14 cellular contexts compared by ENCODE assay signal in the genomic region with DNA sequence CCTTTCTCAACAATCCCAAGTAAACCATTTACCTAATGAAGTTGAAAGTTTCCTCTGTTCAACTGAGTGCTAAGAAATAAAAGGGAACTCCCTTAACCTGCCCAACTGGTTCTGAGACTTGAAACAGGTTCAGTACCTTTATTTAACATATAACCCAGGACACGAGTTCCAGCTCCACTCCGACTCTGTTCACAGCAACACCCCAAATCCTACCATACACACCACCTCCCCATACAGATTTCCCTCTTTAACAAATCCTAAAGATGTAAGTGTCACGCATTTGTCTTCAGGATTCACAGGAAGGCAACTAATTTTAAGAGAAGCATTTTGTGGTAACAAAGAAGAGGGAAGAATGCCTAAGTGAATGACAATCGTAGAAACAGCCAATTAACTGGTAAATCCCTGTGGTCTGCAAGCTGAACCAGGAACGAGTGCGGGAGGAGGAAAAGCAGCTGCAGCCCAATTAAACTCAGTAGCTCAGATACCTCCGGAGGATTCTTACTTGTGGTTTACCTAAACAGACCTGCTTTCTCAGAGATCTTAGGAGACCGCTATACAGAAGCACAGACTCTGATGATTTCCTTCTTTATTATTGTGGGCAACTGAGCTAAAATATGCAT.
A peak's percentile ranks its signal among the peaks of the same experiment; 100 is the strongest.
DNase-seq lines count a peak whose midpoint lies in the region; ATAC-seq and TF ChIP-seq lines count a peak whose summit lies in the region.
"Had no signal": no experiment of that assay in that cellular context is flagged by ENCODE, and none has a peak within 500 bp of the region (broad histone marks: within the 10 kb centered on the region; RNA-seq: fewer than 3 reads in every experiment).

No MANE protein-coding gene starts in this region.

- no peak overlapping the region for H3K27ac ChIP-seq in DND-41 (ENCODE audit: low read length)
- H3K27ac ChIP-seq: BLaER1, foreskin keratinocyte had no signal

- POLR2A ChIA-PET in activated CD8-positive, alpha-beta T cell treated with anti-CD3 and anti-CD28 coated beads, Interleukin-2, amount 10 ng/mL, durations not matched to agents 7 days and 5 days (lab: Charles Lee) = no interaction called here

- H3K9me3 Mint-ChIP-seq in progenitor cell of endocrine pancreas (ENCODE audit: low read depth) = peaks cover 3% of the 10 kb centered on the region
- no peaks in the 10 kb centered on the region for H3K9me3 Mint-ChIP-seq in activated CD8-positive, alpha-beta T cell treated with anti-CD3 and anti-CD28 coated beads, Interleukin-2, amount 10 ng/mL, durations not matched to agents 7 days and 5 days (ENCODE audit: insufficient read depth)
- H3K9me3 Mint-ChIP-seq: activated naive CD8-positive, alpha-beta T cell treated with anti-CD3 and anti-CD28 coated beads, Interleukin-2, amount 10 ng/mL, durations not matched to agents 7 days and 5 days; dendritic cell treated with granulocyte-macrophage colony-stimulating factor and Interleukin-4, amounts not matched to agents 40 ng/mL and 50 ng/mL, for 4 days had no signal

- no peak overlapping the region for H2AFZ ChIP-seq in DND-41 (ENCODE audit: low read depth, low read length)

- H3K9me3 ChIP-seq in DND-41 (ENCODE audit: insufficient read depth, low read length, severe bottlenecking) = no peaks in the 10 kb centered on the region
- H3K9me3 ChIP-seq: BLaER1 had no signal

- no peaks in the 10 kb centered on the region for H3K36me3 ChIP-seq in DND-41 (ENCODE audit: insufficient read depth, low read length)
- H3K36me3 ChIP-seq: BLaER1 had no signal

- H3K9ac ChIP-seq in DND-41 (ENCODE audit: low read depth, low read length) = no peak overlapping the region
- H3K9ac ChIP-seq: BLaER1 had no signal

- H3K27me3 Mint-ChIP-seq in progenitor cell of endocrine pancreas = no peaks in the 10 kb centered on the region
- H3K27me3 Mint-ChIP-seq in activated CD8-positive, alpha-beta T cell treated with anti-CD3 and anti-CD28 coated beads, Interleukin-2, amount 10 ng/mL, durations not matched to agents 7 days and 5 days (ENCODE audit: low read depth) = peaks cover 16% of the 10 kb centered on the region
- H3K27me3 Mint-ChIP-seq: dendritic cell treated with granulocyte-macrophage colony-stimulating factor and Interleukin-4, amounts not matched to agents 40 ng/mL and 50 ng/mL, for 4 days had no signal

- H3K4me3 Mint-ChIP-seq in progenitor cell of endocrine pancreas (ENCODE audit: low read depth) = peak overlapping the region; percentile 60
- no peak overlapping the region for H3K4me3 Mint-ChIP-seq in activated CD8-positive, alpha-beta T cell treated with anti-CD3 and anti-CD28 coated beads, Interleukin-2, amount 10 ng/mL, durations not matched to agents 7 days and 5 days
- H3K4me3 Mint-ChIP-seq: activated naive CD8-positive, alpha-beta T cell treated with anti-CD3 and anti-CD28 coated beads, Interleukin-2, amount 10 ng/mL, durations not matched to agents 7 days and 5 days; dendritic cell treated with granulocyte-macrophage colony-stimulating factor and Interleukin-4, amounts not matched to agents 40 ng/mL and 50 ng/mL, for 4 days had no signal

- H3K4me3 ChIP-seq in DND-41 (ENCODE audit: low read depth in 1 of 2, low read length in 2 of 2) = no peak overlapping the region
- H3K4me3 ChIP-seq: BLaER1 had no signal

- CTCF ChIA-PET in activated CD8-positive, alpha-beta T cell treated with anti-CD3 and anti-CD28 coated beads, Interleukin-2, amount 10 ng/mL, durations not matched to agents 7 days and 5 days (lab: Charles Lee) = no interaction called here

- H4K20me1 ChIP-seq in DND-41 (ENCODE audit: insufficient read depth, low read length) = no peaks in the 10 kb centered on the region
- H4K20me1 ChIP-seq: BLaER1 had no signal

- no peak overlapping the region for H3K4me2 ChIP-seq in DND-41 (ENCODE audit: insufficient read depth, low read length)
- H3K4me2 ChIP-seq: BLaER1 had no signal

- H3K27ac Mint-ChIP-seq in progenitor cell of endocrine pancreas = peak overlapping the region; percentile 93
- no peak overlapping the region for H3K27ac Mint-ChIP-seq in activated CD8-positive, alpha-beta T cell treated with anti-CD3 and anti-CD28 coated beads, Interleukin-2, amount 10 ng/mL, durations not matched to agents 7 days and 5 days
- H3K27ac Mint-ChIP-seq: activated naive CD8-positive, alpha-beta T cell treated with anti-CD3 and anti-CD28 coated beads, Interleukin-2, amount 10 ng/mL, durations not matched to agents 7 days and 5 days; dendritic cell treated with granulocyte-macrophage colony-stimulating factor and Interleukin-4, amounts not matched to agents 40 ng/mL and 50 ng/mL, for 4 days had no signal

- DNase-seq in DND-41 (no peak), NCI-H510A (lab: John Stamatoyannopoulos, UW) (peak; percentile 21), iPS-NIHi11 (ENCODE audit: low spot score) (peak; percentile 41), progenitor cell of endocrine pancreas (ENCODE audit: low spot score, unreplicated experiment) (no peak), pons (ENCODE audit: low spot score) (no peak)
- DNase-seq in activated CD8-positive, alpha-beta T cell treated with anti-CD3 and anti-CD28 coated beads, Interleukin-2, amount 10 ng/mL, durations not matched to agents 7 days and 5 days = no peak
- no peak for DNase-seq in stimulated activated naive CD8-positive, alpha-beta T cell treated with anti-CD3 and anti-CD28 coated beads, Interleukin-15, Interleukin-2, amounts not matched to agents 100 U/mL and 50 U/mL, for 24 hours
- DNase-seq: activated naive CD8-positive, alpha-beta T cell treated with anti-CD3 and anti-CD28 coated beads, Interleukin-2, amount 10 ng/mL, durations not matched to agents 7 days and 5 days; left ventricle myocardium superior; NCI-H146 had no signal

- ATAC-seq in DND-41 (ENCODE audit: insufficient read depth, low read depth) = peak; percentile 67
- ATAC-seq in activated CD8-positive, alpha-beta T cell treated with anti-CD3 and anti-CD28 coated beads, Interleukin-2, amount 10 ng/mL, durations not matched to agents 7 days and 5 days = no peak
- ATAC-seq in HG02763 (IDR thresholded peaks at IDR 0.05; ENCODE audit: unreplicated experiment) = no peak
- no peak for ATAC-seq in stimulated activated naive CD8-positive, alpha-beta T cell treated with anti-CD3 and anti-CD28 coated beads, Interleukin-15, Interleukin-2, amounts not matched to agents 100 U/mL and 50 U/mL, for 24 hours
- ATAC-seq: foreskin keratinocyte, left ventricle myocardium superior had no signal

- TF ChIP-seq CTCF in DND-41 (IDR thresholded peaks at IDR 0.05; ENCODE audit: borderline replicate concordance, extremely low read depth, low read length, poor library complexity, severe bottlenecking) = no peak
- TF ChIP-seq CTCF in progenitor cell of endocrine pancreas (IDR thresholded peaks at IDR 0.05; ENCODE audit: unreplicated experiment) = no peak

- H3K4me1 Mint-ChIP-seq in progenitor cell of endocrine pancreas (ENCODE audit: low read depth) = peaks cover 43% of the 10 kb centered on the region
- H3K4me1 Mint-ChIP-seq in activated CD8-positive, alpha-beta T cell treated with anti-CD3 and anti-CD28 coated beads, Interleukin-2, amount 10 ng/mL, durations not matched to agents 7 days and 5 days (ENCODE audit: low read depth) = no peaks in the 10 kb centered on the region
- H3K4me1 Mint-ChIP-seq: activated naive CD8-positive, alpha-beta T cell treated with anti-CD3 and anti-CD28 coated beads, Interleukin-2, amount 10 ng/mL, durations not matched to agents 7 days and 5 days had no signal

- peaks cover 1% of the 10 kb centered on the region for H3K36me3 Mint-ChIP-seq in progenitor cell of endocrine pancreas (ENCODE audit: insufficient read depth)
- no peaks in the 10 kb centered on the region for H3K36me3 Mint-ChIP-seq in activated CD8-positive, alpha-beta T cell treated with anti-CD3 and anti-CD28 coated beads, Interleukin-2, amount 10 ng/mL, durations not matched to agents 7 days and 5 days (ENCODE audit: low read depth)
- H3K36me3 Mint-ChIP-seq: activated naive CD8-positive, alpha-beta T cell treated with anti-CD3 and anti-CD28 coated beads, Interleukin-2, amount 10 ng/mL, durations not matched to agents 7 days and 5 days had no signal

- no peaks in the 10 kb centered on the region for H3K79me2 ChIP-seq in DND-41 (ENCODE audit: insufficient read depth, low read length)

- peaks cover 16% of the 10 kb centered on the region for H3K27me3 ChIP-seq in DND-41 (ENCODE audit: insufficient read depth, low read length, poor library complexity)
- H3K27me3 ChIP-seq: BLaER1 had no signal

- no peaks in the 10 kb centered on the region for H3K4me1 ChIP-seq in DND-41 (ENCODE audit: insufficient read depth, low read length)
- H3K4me1 ChIP-seq: BLaER1, foreskin keratinocyte had no signal

Comparison
In these comparisons a context has a peak if more than half of its experiments do, and no peak if none do; other contexts are left out.
1. DNase-seq: peak in NCI-H510A (single experiment) and iPS-NIHi11 (single experiment); none in DND-41 (single experiment), progenitor cell of endocrine pancreas (single experiment), activated CD8-positive, alpha-beta T cell treated with anti-CD3 and anti-CD28 coated beads, Interleukin-2, amount 10 ng/mL, durations not matched to agents 7 days and 5 days (single experiment), pons (single experiment) and stimulated activated naive CD8-positive, alpha-beta T cell treated with anti-CD3 and anti-CD28 coated beads, Interleukin-15, Interleukin-2, amounts not matched to agents 100 U/mL and 50 U/mL, for 24 hours (single experiment).